In genomic region chr1:34407140-34407539, GRCh38 we compare ENCODE assay signal across 19 cellular contexts.
DNase-seq lines count a peak whose midpoint lies in the region; ATAC-seq, FAIRE-seq and TF ChIP-seq lines count a peak whose summit lies in the region.
"Had no signal": no experiment of that assay in that cellular context is flagged by ENCODE, and none has a peak within 500 bp of the region (broad histone marks: within the 10 kb centered on the region; RNA-seq: fewer than 3 reads in every experiment).

No MANE protein-coding gene starts in this region.

- DNase-seq in AG09309 (ENCODE audit: low read depth) (peak; percentile 45), H54 (ENCODE audit: insufficient read length, low spot score) (peak; percentile 33), bronchial epithelial cell (ENCODE audit: low read depth) (peak; percentile 34), mesenchymal stem cell (no peak), T-helper 9 cell (no peak), heart right ventricle (no peak)
- DNase-seq: activated CD4-positive, alpha-beta T cell treated with anti-CD3 and anti-CD28 coated beads, Interleukin-2, amount 50 U/mL, for 1 hour; hypothalamus; Kasumi-1; NCI-H187; NCI-H748 treated with DMSO at 0.1 percent for 48 hours; right lobe of liver; stimulated activated CD4-positive, alpha-beta T cell treated with anti-CD3 and anti-CD28 coated beads, Interleukin-4, amount 100 ng/mL, for 4 hours; T-helper 17 cell had no signal

- H3K9ac ChIP-seq in mesenchymal stem cell (ENCODE audit: low read length), result peak overlapping the region; percentile 33

- no peak for ATAC-seq in HG02938 (IDR thresholded peaks at IDR 0.05; ENCODE audit: unreplicated experiment)
- ATAC-seq in GM21381 (IDR thresholded peaks at IDR 0.05; ENCODE audit: unreplicated experiment), result no peak
- no peak for ATAC-seq in heart right ventricle
- ATAC-seq: GM12878, HCT116, T-helper 17 cell had no signal

- intact Hi-C loops in heart right ventricle (cut with DNase I), result no loop called here

- no peak overlapping the region for H3K4me2 ChIP-seq in mesenchymal stem cell (ENCODE audit: low read length, poor library complexity, severe bottlenecking)

- no peak overlapping the region for H2BK12ac ChIP-seq in mesenchymal stem cell (ENCODE audit: low read length in 2 of 2)

- H2BK120ac ChIP-seq in mesenchymal stem cell (ENCODE audit: low read depth, low read length), result no peak overlapping the region

- no peak overlapping the region for H2BK5ac ChIP-seq in mesenchymal stem cell (ENCODE audit: low read depth, low read length, poor library complexity, severe bottlenecking)

- no peaks in the 10 kb centered on the region for H3K27me3 ChIP-seq in bronchial epithelial cell (ENCODE audit: control insufficient read depth, insufficient read depth, low read length)
- no peaks in the 10 kb centered on the region for H3K27me3 ChIP-seq in mesenchymal stem cell (ENCODE audit: control insufficient read depth in 1 of 2, insufficient read depth in 1 of 2, low read length in 2 of 2)
- peaks cover 0 to 7% (median 0%) of the 10 kb centered on the region in 7 donors for H3K27me3 ChIP-seq in heart right ventricle
- H3K27me3 ChIP-seq: right lobe of liver had no signal

- FAIRE-seq in H54 (lab: Jason Lieb, UNC) (peak; percentile 89), bronchial epithelial cell (lab: Jason Lieb, UNC) (no peak)
- FAIRE-seq: GM12878 had no signal

- TF ChIP-seq POLR2A in H54 (IDR thresholded peaks at IDR 0.05; ENCODE audit: low read depth, low read length), result no peak

- H3K14ac ChIP-seq in mesenchymal stem cell (ENCODE audit: low read length in 2 of 2), result no peak overlapping the region

- H3K4me1 ChIP-seq in mesenchymal stem cell (ENCODE audit: control insufficient read depth, insufficient read depth, low read depth, low read length) (no peaks in the 10 kb centered on the region), heart right ventricle (no peaks in the 10 kb centered on the region)

- no peak overlapping the region for H3K18ac ChIP-seq in mesenchymal stem cell (ENCODE audit: low read depth in 1 of 2, low read length in 2 of 2)

- no peak overlapping the region for H2AK5ac ChIP-seq in mesenchymal stem cell (ENCODE audit: low read length, severe bottlenecking)

- no peak overlapping the region for H3K4ac ChIP-seq in mesenchymal stem cell (ENCODE audit: low read depth in 1 of 2, low read length in 2 of 2)

- no peaks in the 10 kb centered on the region for H3K79me1 ChIP-seq in mesenchymal stem cell (replicated peaks; ENCODE audit: low read length, poor library complexity, severe bottlenecking)

- no peak overlapping the region for H3K23ac ChIP-seq in mesenchymal stem cell (ENCODE audit: low read length in 2 of 2)

- H2BK15ac ChIP-seq in mesenchymal stem cell (ENCODE audit: low read depth, poor library complexity, severe bottlenecking), result no peak overlapping the region

- H2AFZ ChIP-seq in mesenchymal stem cell (ENCODE audit: low read depth, low read length), result no peak overlapping the region

- TF ChIP-seq CTCF in AG09309 (IDR thresholded peaks at IDR 0.05; ENCODE audit: control insufficient read depth, insufficient read depth, low read depth, low read length, missing control alignments), result no peak
- no peak for TF ChIP-seq CTCF in bronchial epithelial cell (IDR thresholded peaks at IDR 0.05; ENCODE audit: insufficient read depth, low read length, severe bottlenecking)
- TF ChIP-seq CTCF in heart right ventricle (IDR thresholded peaks at IDR 0.05), result no peak

- no peak overlapping the region for H3K27ac ChIP-seq in mesenchymal stem cell (ENCODE audit: low read length, poor library complexity, severe bottlenecking)
- H3K27ac ChIP-seq in heart right ventricle, result no peak overlapping the region
- H3K27ac ChIP-seq: HL-60, right lobe of liver had no signal

- no peak overlapping the region for H4K91ac ChIP-seq in mesenchymal stem cell (ENCODE audit: low read length)

- no peak overlapping the region for H4K8ac ChIP-seq in mesenchymal stem cell (ENCODE audit: low read length)

- WGBS in mesenchymal stem cell, result 74% methylated on average over 6 of the region's 6 CpGs
- 66% methylated on average over 6 of the region's 6 CpGs for WGBS in heart right ventricle, 2 donors

- H3K4me3 ChIP-seq in AG09309 (ENCODE audit: control insufficient read depth, low read depth, low read length) (no peak overlapping the region), bronchial epithelial cell (ENCODE audit: low read depth, low read length) (no peak overlapping the region), mesenchymal stem cell (ENCODE audit: insufficient read depth in 1 of 2, low read depth in 1 of 2, low read length in 2 of 2) (no peak overlapping the region), heart right ventricle (no peak overlapping the region)
- H3K4me3 ChIP-seq: GM12878, right lobe of liver had no signal

- no peaks in the 10 kb centered on the region for H3K36me3 ChIP-seq in bronchial epithelial cell (ENCODE audit: control insufficient read depth, insufficient read depth, low read length)
- no peaks in the 10 kb centered on the region for H3K36me3 ChIP-seq in mesenchymal stem cell (ENCODE audit: control insufficient read depth in 1 of 2, insufficient read depth in 2 of 2, low read depth in 1 of 2, low read length in 2 of 2)
- H3K36me3 ChIP-seq in heart right ventricle, result no peaks in the 10 kb centered on the region
- H3K36me3 ChIP-seq: right lobe of liver had no signal

- peaks cover 3% of the 10 kb centered on the region for H3K9me3 ChIP-seq in mesenchymal stem cell (ENCODE audit: control insufficient read depth, low read length)
- H3K9me3 ChIP-seq in heart right ventricle, result peaks cover 0 to 16% (median 0%) of the 10 kb centered on the region in 11 donors
- H3K9me3 ChIP-seq: right lobe of liver had no signal

Comparison
In these comparisons a context has a peak if more than half of its experiments do, and no peak if none do; other contexts are left out.
1. DNase-seq: peak in AG09309 (single experiment), H54 (single experiment) and bronchial epithelial cell (single experiment); none in mesenchymal stem cell (single experiment), T-helper 9 cell (single experiment) and heart right ventricle (0 of 2).